31 cellular contexts compared by ENCODE assay signal in the genomic region with DNA sequence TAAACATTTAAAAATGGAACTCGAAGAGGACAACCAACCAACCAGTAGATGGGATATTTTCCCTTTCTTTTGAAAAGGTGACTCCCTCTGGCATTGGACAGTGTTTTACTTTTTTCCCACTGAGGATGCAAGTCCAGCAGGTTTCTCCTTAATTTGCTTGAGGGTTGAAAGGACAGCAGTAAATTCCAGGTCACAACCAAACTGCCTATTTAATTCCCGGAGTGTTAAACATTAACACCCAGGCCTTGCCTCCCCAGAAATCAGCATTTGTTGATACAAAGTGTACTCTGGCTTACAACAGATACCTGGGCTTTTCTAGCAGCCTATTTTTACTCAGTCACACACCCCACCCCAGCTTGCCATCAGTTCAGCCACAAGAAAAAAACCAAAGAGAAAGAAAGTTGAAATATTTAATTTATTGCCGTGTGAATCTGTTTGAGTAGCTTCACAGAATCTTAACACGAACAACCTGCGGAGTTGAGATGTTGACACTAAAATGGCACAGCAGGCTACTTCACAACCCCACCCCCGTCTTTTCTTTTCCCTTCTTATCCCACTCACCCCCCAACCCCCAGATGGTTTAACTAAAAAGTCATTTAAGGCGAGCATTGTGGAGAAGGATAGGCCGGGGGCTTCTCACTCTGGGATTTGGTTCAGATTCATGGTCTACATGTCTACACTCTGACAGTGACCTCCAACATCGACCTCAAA. TPM values are rescaled to one million over a fixed set of nuclear protein-coding genes. Genes with fewer than 3 reads are reported as not detected.
DNase-seq lines count a peak whose midpoint lies in the region; ATAC-seq, FAIRE-seq and TF ChIP-seq lines count a peak whose summit lies in the region.
"Had no signal": no experiment of that assay in that cellular context is flagged by ENCODE, and none has a peak within 500 bp of the region (broad histone marks: within the 10 kb centered on the region; RNA-seq: fewer than 3 reads in every experiment).

No MANE protein-coding gene starts in this region.

- H3K4me3 Mint-ChIP-seq in activated naive CD4-positive, alpha-beta T cell treated with anti-CD3 and anti-CD28 coated beads, Interleukin-2, amount 50 U/mL, for 24 hours: peak overlapping the region; percentile 47
- peak overlapping the region; percentile 48 for H3K4me3 Mint-ChIP-seq in type B pancreatic cell
- H3K4me3 Mint-ChIP-seq in stimulated activated naive B cell treated with anti-CD40 and anti-IgM and Interleukin-4, amounts not matched to agents 10 μg/mL and 1 μg/mL and 100 μg/mL, for 72 hours: no peak overlapping the region
- H3K4me3 Mint-ChIP-seq: activated CD4-positive, alpha-beta T cell treated with anti-CD3 and anti-CD28 coated beads for 36 hours; activated CD8-positive, alpha-beta T cell treated with anti-CD3 and anti-CD28 coated beads, Interleukin-2, amount 10 ng/mL, durations not matched to agents 7 days and 5 days; activated naive CD4-positive, alpha-beta T cell treated with anti-CD3 and anti-CD28 coated beads for 36 hours; brain; memory B cell; stimulated activated effector memory CD8-positive, alpha-beta T cell treated with anti-CD3 and anti-CD28 coated beads, Interleukin-12 subunit alpha, Interleukin-12 subunit beta, amount 100 ng/mL, for 72 hours had no signal

- H4K8ac ChIP-seq in mesendoderm (ENCODE audit: low read depth, low read length): no peak overlapping the region

- H3K27me3 ChIP-seq in iPS-18a (ENCODE audit: control insufficient read depth, insufficient read depth, low read length) (no peaks in the 10 kb centered on the region), mesendoderm (ENCODE audit: insufficient read depth, low read length, poor library complexity) (no peaks in the 10 kb centered on the region)
- H3K27me3 ChIP-seq: heart left ventricle had no signal

- H3K27ac ChIP-seq in iPS-18a (ENCODE audit: low read length) (no peak overlapping the region), mesendoderm (ENCODE audit: low read depth, low read length) (peak overlapping the region; percentile 37)
- H3K27ac ChIP-seq: 22Rv1, C4-2B, GM23248, heart left ventricle, KMS-11 had no signal

- no peak overlapping the region for H3K4me2 ChIP-seq in mesendoderm (ENCODE audit: low read length)
- H3K4me2 ChIP-seq: KMS-11 had no signal

- H3K79me1 ChIP-seq in mesendoderm (ENCODE audit: low read length): no peaks in the 10 kb centered on the region

- no peak overlapping the region for H3K4ac ChIP-seq in mesendoderm (ENCODE audit: low read depth, low read length)

- H3K4me1 Mint-ChIP-seq in activated naive CD4-positive, alpha-beta T cell treated with anti-CD3 and anti-CD28 coated beads, Interleukin-2, amount 50 U/mL, for 24 hours: peaks cover 32% of the 10 kb centered on the region
- H3K4me1 Mint-ChIP-seq in type B pancreatic cell (ENCODE audit: unreplicated experiment): peaks cover 20% of the 10 kb centered on the region
- H3K4me1 Mint-ChIP-seq in stimulated activated naive B cell treated with anti-CD40 and anti-IgM and Interleukin-4, amounts not matched to agents 10 μg/mL and 1 μg/mL and 100 μg/mL, for 72 hours: no peaks in the 10 kb centered on the region
- H3K4me1 Mint-ChIP-seq: memory B cell had no signal

- H2AK5ac ChIP-seq in mesendoderm (ENCODE audit: low read length): no peak overlapping the region

- H3K23ac ChIP-seq in mesendoderm (ENCODE audit: low read length): no peak overlapping the region

- no peak overlapping the region for H2BK5ac ChIP-seq in mesendoderm (ENCODE audit: low read length)

- H3K9ac ChIP-seq in iPS-18a (ENCODE audit: low read length) (no peak overlapping the region), mesendoderm (ENCODE audit: low read length) (no peak overlapping the region)
- H3K9ac ChIP-seq: GM23248, KMS-11 had no signal

- H3K4me1 ChIP-seq in iPS-18a (ENCODE audit: control insufficient read depth, low read depth, low read length) (peaks cover 12% of the 10 kb centered on the region), mesendoderm (ENCODE audit: control insufficient read depth, low read depth, low read length) (peaks cover 8% of the 10 kb centered on the region)
- H3K4me1 ChIP-seq: heart left ventricle had no signal

- peak overlapping the region; percentile 60 for H3K18ac ChIP-seq in mesendoderm (ENCODE audit: low read length)

- H3K36me3 ChIP-seq in iPS-18a (ENCODE audit: control insufficient read depth, low read depth, low read length): no peaks in the 10 kb centered on the region
- H3K36me3 ChIP-seq in mesendoderm (ENCODE audit: control insufficient read depth, insufficient read depth, low read length): no peaks in the 10 kb centered on the region
- H3K36me3 ChIP-seq: heart left ventricle had no signal

- ATAC-seq in stimulated activated naive B cell treated with anti-CD40 and anti-IgM and Interleukin-4, amounts not matched to agents 10 μg/mL and 1 μg/mL and 100 μg/mL, for 72 hours (replicated peaks): no peak
- ATAC-seq: activated CD4-positive, alpha-beta T cell treated with anti-CD3 and anti-CD28 coated beads for 36 hours; activated CD8-positive, alpha-beta T cell treated with anti-CD3 and anti-CD28 coated beads, Interleukin-2, amount 10 ng/mL, durations not matched to agents 7 days and 5 days; esophagus mucosa; heart left ventricle; left cardiac atrium; stimulated activated effector memory CD8-positive, alpha-beta T cell treated with anti-CD3 and anti-CD28 coated beads, Interleukin-12 subunit alpha, Interleukin-12 subunit beta, amount 100 ng/mL, for 72 hours had no signal

- no peaks in the 10 kb centered on the region for H3K9me3 ChIP-seq in iPS-18a (ENCODE audit: control insufficient read depth, low read depth, low read length)
- H3K9me3 ChIP-seq: heart left ventricle had no signal

- H3K9me3 Mint-ChIP-seq in activated naive CD4-positive, alpha-beta T cell treated with anti-CD3 and anti-CD28 coated beads, Interleukin-2, amount 50 U/mL, for 24 hours: peaks cover 13% of the 10 kb centered on the region
- peaks cover 5% of the 10 kb centered on the region for H3K9me3 Mint-ChIP-seq in type B pancreatic cell
- H3K9me3 Mint-ChIP-seq in stimulated activated naive B cell treated with anti-CD40 and anti-IgM and Interleukin-4, amounts not matched to agents 10 μg/mL and 1 μg/mL and 100 μg/mL, for 72 hours: no peaks in the 10 kb centered on the region
- H3K9me3 Mint-ChIP-seq: memory B cell had no signal

- WGBS in mesendoderm (ENCODE audit: extremely low coverage, insufficient coverage, low lambda C conversion rate): no CpG with 5 or more reads among the region's 9 CpGs

- H4K5ac ChIP-seq in mesendoderm (ENCODE audit: low read length): no peak overlapping the region

- no peak for TF ChIP-seq CTCF in type B pancreatic cell (conservative IDR thresholded peaks at IDR 0.05)

- H3K4me3 ChIP-seq in iPS-18a (ENCODE audit: low read length) (peak overlapping the region; percentile 11), mesendoderm (ENCODE audit: low read length) (no peak overlapping the region)
- H3K4me3 ChIP-seq: GM23248, heart left ventricle had no signal

- FAIRE-seq in GM12892 (lab: Jason Lieb, UNC): no peak

- H3K27me3 Mint-ChIP-seq in activated naive CD4-positive, alpha-beta T cell treated with anti-CD3 and anti-CD28 coated beads, Interleukin-2, amount 50 U/mL, for 24 hours: peaks cover 2% of the 10 kb centered on the region
- no peaks in the 10 kb centered on the region for H3K27me3 Mint-ChIP-seq in type B pancreatic cell
- peaks cover 5 to 8% of the 10 kb centered on the region in 2 donors for H3K27me3 Mint-ChIP-seq in stimulated activated naive B cell treated with anti-CD40 and anti-IgM and Interleukin-4, amounts not matched to agents 10 μg/mL and 1 μg/mL and 100 μg/mL, for 72 hours

- H2BK120ac ChIP-seq in mesendoderm (ENCODE audit: low read depth, low read length): no peak overlapping the region

- H2BK15ac ChIP-seq in mesendoderm (replicated peaks; ENCODE audit: low read depth): no peak overlapping the region

- peaks cover 6% of the 10 kb centered on the region for H3K36me3 Mint-ChIP-seq in activated naive CD4-positive, alpha-beta T cell treated with anti-CD3 and anti-CD28 coated beads, Interleukin-2, amount 50 U/mL, for 24 hours
- H3K36me3 Mint-ChIP-seq in type B pancreatic cell: no peaks in the 10 kb centered on the region
- no peaks in the 10 kb centered on the region for H3K36me3 Mint-ChIP-seq in stimulated activated naive B cell treated with anti-CD40 and anti-IgM and Interleukin-4, amounts not matched to agents 10 μg/mL and 1 μg/mL and 100 μg/mL, for 72 hours
- H3K36me3 Mint-ChIP-seq: brain; stimulated activated effector memory CD8-positive, alpha-beta T cell treated with anti-CD3 and anti-CD28 coated beads, Interleukin-12 subunit alpha, Interleukin-12 subunit beta, amount 100 ng/mL, for 72 hours had no signal

- H3K56ac ChIP-seq in mesendoderm (ENCODE audit: low read length): no peak overlapping the region

- no peak overlapping the region for H3K27ac Mint-ChIP-seq in activated naive CD4-positive, alpha-beta T cell treated with anti-CD3 and anti-CD28 coated beads, Interleukin-2, amount 50 U/mL, for 24 hours
- peak overlapping the region; percentile 70 for H3K27ac Mint-ChIP-seq in type B pancreatic cell
- no peak overlapping the region for H3K27ac Mint-ChIP-seq in stimulated activated naive B cell treated with anti-CD40 and anti-IgM and Interleukin-4, amounts not matched to agents 10 μg/mL and 1 μg/mL and 100 μg/mL, for 72 hours
- H3K27ac Mint-ChIP-seq: activated CD4-positive, alpha-beta T cell treated with anti-CD3 and anti-CD28 coated beads for 36 hours; activated CD8-positive, alpha-beta T cell treated with anti-CD3 and anti-CD28 coated beads, Interleukin-2, amount 10 ng/mL, durations not matched to agents 7 days and 5 days; activated naive CD4-positive, alpha-beta T cell treated with anti-CD3 and anti-CD28 coated beads for 36 hours; brain; memory B cell; stimulated activated effector memory CD8-positive, alpha-beta T cell treated with anti-CD3 and anti-CD28 coated beads, Interleukin-12 subunit alpha, Interleukin-12 subunit beta, amount 100 ng/mL, for 72 hours had no signal

- no peak for TF ChIP-seq POLR2A in GM12892 (IDR thresholded peaks at IDR 0.05; ENCODE audit: low read depth, low read length)

- H3K79me2 ChIP-seq in mesendoderm (ENCODE audit: control insufficient read depth, insufficient read depth, low read length): no peaks in the 10 kb centered on the region

- DNase-seq in activated naive CD4-positive, alpha-beta T cell treated with anti-CD3 and anti-CD28 coated beads, Interleukin-2, amount 50 U/mL, for 16 hours: no peak
- peak; percentile 64 for DNase-seq in mesendoderm
- no peak for DNase-seq in type B pancreatic cell (ENCODE audit: extremely low spot score, unreplicated experiment)
- DNase-seq in stimulated activated naive B cell treated with anti-CD40 and anti-IgM and Interleukin-4, amounts not matched to agents 10 μg/mL and 1 μg/mL and 100 μg/mL, for 72 hours: no peak
- DNase-seq in NCI-H82 (lab: John Stamatoyannopoulos, UW): no peak
- no peak for DNase-seq in GM12892 (ENCODE audit: insufficient read length)
- DNase-seq: activated CD4-positive, alpha-beta T cell treated with anti-CD3 and anti-CD28 coated beads for 36 hours; activated CD8-positive, alpha-beta T cell treated with anti-CD3 and anti-CD28 coated beads, Interleukin-2, amount 10 ng/mL, durations not matched to agents 7 days and 5 days; activated naive CD4-positive, alpha-beta T cell treated with anti-CD3 and anti-CD28 coated beads for 36 hours; dermis blood vessel endothelial cell; DMS79 treated with DMSO at 0.1 percent for 48 hours; foreskin fibroblast; GF-D8; GM23248; heart left ventricle; left cardiac atrium; NCI-H1417; NCI-H2029; NCI-H524 treated with DMSO at 0.1 percent for 48 hours; NK-92 treated with Interleukin-12 subunit alpha and Interleukin-12 subunit beta, amount 100 ng/mL, for 24 hours; Right ventricle myocardium superior; substantia nigra had no signal

RNA-seq across cellular contexts. Expression of a gene that starts 45.6 kb away (rescaled TPM):
- 13.4 TPM for polyA plus RNA-seq in mesendoderm (2013, experiment 1 of 2)
- 13.6 TPM for polyA plus RNA-seq in mesendoderm (2013, experiment 2 of 2)
- 44.4 and 54.9 TPM in 2 replicates for total RNA-seq in type B pancreatic cell (ENCODE audit: low replicate concordance)
- 20.0 TPM for polyA plus RNA-seq in GM12892 (2012; ENCODE audit: missing spikeins)

Comparison
In these comparisons a context has a peak if more than half of its experiments do, and no peak if none do; other contexts are left out.
1. H3K4me3 Mint-ChIP-seq: peak in activated naive CD4-positive, alpha-beta T cell treated with anti-CD3 and anti-CD28 coated beads, Interleukin-2, amount 50 U/mL, for 24 hours (single experiment) and type B pancreatic cell (single experiment); none in stimulated activated naive B cell treated with anti-CD40 and anti-IgM and Interleukin-4, amounts not matched to agents 10 μg/mL and 1 μg/mL and 100 μg/mL, for 72 hours (0 of 2).